12 cellular contexts compared by ENCODE assay signal in the genomic region with DNA sequence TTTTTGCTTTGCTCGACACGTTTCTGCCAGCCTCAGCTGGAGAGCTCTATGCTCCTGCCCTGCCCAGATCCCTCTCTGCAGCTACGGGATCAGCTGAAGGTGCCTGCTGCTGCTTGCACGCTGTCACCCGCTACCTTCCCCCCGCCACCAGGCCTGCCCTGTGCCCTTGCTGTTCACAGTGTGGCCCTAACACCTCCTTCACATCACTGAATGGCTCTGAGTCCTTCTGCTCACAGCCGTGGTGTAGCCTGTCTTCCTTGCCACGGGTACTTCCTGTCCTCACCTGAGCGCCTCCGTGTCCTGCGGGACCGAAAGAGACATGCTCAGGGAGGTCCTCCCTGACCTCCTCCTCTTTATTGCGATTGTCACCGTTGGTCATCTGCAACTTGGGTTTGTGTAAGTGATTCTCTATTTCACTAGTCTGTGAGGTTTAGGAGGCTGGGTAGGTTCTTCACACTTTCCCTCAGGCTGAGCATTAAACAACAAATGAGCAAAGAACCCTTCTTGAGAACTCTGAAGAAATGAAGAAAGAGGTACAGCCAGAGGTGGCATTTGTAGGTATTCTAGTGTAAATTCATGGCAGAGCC.
DNase-seq lines count a peak whose midpoint lies in the region; ATAC-seq and TF ChIP-seq lines count a peak whose summit lies in the region.
"Had no signal": no experiment of that assay in that cellular context is flagged by ENCODE, and none has a peak within 500 bp of the region (broad histone marks: within the 10 kb centered on the region; RNA-seq: fewer than 3 reads in every experiment).

No MANE protein-coding gene starts in this region.

- H3K27me3 Mint-ChIP-seq in CD8-positive, alpha-beta memory T cell: peaks cover 0 to 1% of the 10 kb centered on the region in 2 donors
- no peaks in the 10 kb centered on the region for H3K27me3 Mint-ChIP-seq in activated T-helper 1 cell treated with anti-CD3 and anti-CD28 coated beads, Interleukin-12 subunit alpha, Interleukin-12 subunit beta, Interleukin-2, Interleukin-4 antibody, amounts not matched to agents 30 ng/mL and 10 ng/mL and 1 ng/mL, durations not matched to agents 14 hours and 24 hours and 36 hours (ENCODE audit: insufficient read depth)
- H3K27me3 Mint-ChIP-seq in naive thymus-derived CD8-positive, alpha-beta T cell: no peaks in the 10 kb centered on the region

- in situ Hi-C loops in GM13976 (cut with MboI; ENCODE audit: low sequenced_read_pairs, unreplicated experiment): no loop called here

- POLR2A ChIA-PET in CD8-positive, alpha-beta memory T cell (lab: Charles Lee): no interaction called here
- POLR2A ChIA-PET in naive thymus-derived CD8-positive, alpha-beta T cell (lab: Charles Lee): interaction anchor here (0.7 to 1.6 kb wide), 3 partner anchors 11 to 126 kb away, joined by 3 to 5 read pairs (median 4); no protein-coding TSS in a partner anchor

- no peak overlapping the region for H3K27ac ChIP-seq in CD8-positive, alpha-beta memory T cell (ENCODE audit: low read depth, low read length)
- H3K27ac ChIP-seq in dorsolateral prefrontal cortex: no peak overlapping the region
- H3K27ac ChIP-seq: KMS-11, lower lobe of right lung had no signal

- H3K36me3 Mint-ChIP-seq in CD8-positive, alpha-beta memory T cell: peaks cover 0 to 52% (median 15%) of the 10 kb centered on the region in 3 donors
- peaks cover 32% of the 10 kb centered on the region for H3K36me3 Mint-ChIP-seq in activated T-helper 1 cell treated with anti-CD3 and anti-CD28 coated beads, Interleukin-12 subunit alpha, Interleukin-12 subunit beta, Interleukin-2, Interleukin-4 antibody, amounts not matched to agents 30 ng/mL and 10 ng/mL and 1 ng/mL, durations not matched to agents 14 hours and 24 hours and 36 hours (ENCODE audit: low read depth)
- peaks cover 0 to 64% (median 10%) of the 10 kb centered on the region in 3 donors for H3K36me3 Mint-ChIP-seq in naive thymus-derived CD8-positive, alpha-beta T cell

- H3K9me3 Mint-ChIP-seq in CD8-positive, alpha-beta memory T cell: no peaks in the 10 kb centered on the region
- H3K9me3 Mint-ChIP-seq in activated T-helper 1 cell treated with anti-CD3 and anti-CD28 coated beads, Interleukin-12 subunit alpha, Interleukin-12 subunit beta, Interleukin-2, Interleukin-4 antibody, amounts not matched to agents 30 ng/mL and 10 ng/mL and 1 ng/mL, durations not matched to agents 14 hours and 24 hours and 36 hours: no peaks in the 10 kb centered on the region
- no peaks in the 10 kb centered on the region for H3K9me3 Mint-ChIP-seq in naive thymus-derived CD8-positive, alpha-beta T cell

- peaks cover 91% of the 10 kb centered on the region for H3K4me1 ChIP-seq in CD8-positive, alpha-beta memory T cell (ENCODE audit: insufficient read depth, low read length)

- no peaks in the 10 kb centered on the region for H3K27me3 ChIP-seq in CD8-positive, alpha-beta memory T cell (ENCODE audit: insufficient read depth, low read length, poor library complexity, severe bottlenecking)
- H3K27me3 ChIP-seq in dorsolateral prefrontal cortex: no peaks in the 10 kb centered on the region

- H3K36me3 ChIP-seq in CD8-positive, alpha-beta memory T cell (ENCODE audit: insufficient read depth, low read length): no peaks in the 10 kb centered on the region
- H3K36me3 ChIP-seq: lower lobe of right lung had no signal

- DNase-seq in CD8-positive, alpha-beta memory T cell: peak in 2 of 5 donors; percentile 24 to 61
- DNase-seq in GM13976 (ENCODE audit: low spot score) (peak; percentile 47), RKO (ENCODE audit: low spot score) (no peak), dorsolateral prefrontal cortex (no peak)
- DNase-seq in activated T-helper 1 cell treated with anti-CD3 and anti-CD28 coated beads, Interleukin-12 subunit alpha, Interleukin-12 subunit beta, Interleukin-2, Interleukin-4 antibody, amounts not matched to agents 30 ng/mL and 10 ng/mL and 1 ng/mL, durations not matched to agents 14 hours and 24 hours and 36 hours (ENCODE audit: low spot score): no peak
- peak in 2 of 10 donors; percentile 14 to 27 for DNase-seq in naive thymus-derived CD8-positive, alpha-beta T cell
- DNase-seq: activated CD4-positive, alpha-beta T cell treated with anti-CD3 and anti-CD28 coated beads for 4 hours; COR-L47; lower lobe of right lung; NCI-H2081 treated with DMSO at 0.1 percent for 48 hours had no signal

- intact Hi-C loops in activated T-helper 1 cell treated with anti-CD3 and anti-CD28 coated beads, Interleukin-12 subunit alpha, Interleukin-12 subunit beta, Interleukin-2, Interleukin-4 antibody, amounts not matched to agents 30 ng/mL and 10 ng/mL and 1 ng/mL, durations not matched to agents 14 hours and 24 hours and 36 hours (cut with micrococcal nuclease): loop anchor here (5.0 kb wide), 1 partner anchor 125 kb away; no protein-coding TSS in a partner anchor
- intact Hi-C loops in dorsolateral prefrontal cortex (cut with DNase I): no loop called here

- peaks cover 92 to 100% (median 99%) of the 10 kb centered on the region in 3 donors for H3K4me1 Mint-ChIP-seq in CD8-positive, alpha-beta memory T cell
- H3K4me1 Mint-ChIP-seq in activated T-helper 1 cell treated with anti-CD3 and anti-CD28 coated beads, Interleukin-12 subunit alpha, Interleukin-12 subunit beta, Interleukin-2, Interleukin-4 antibody, amounts not matched to agents 30 ng/mL and 10 ng/mL and 1 ng/mL, durations not matched to agents 14 hours and 24 hours and 36 hours (ENCODE audit: low read depth): peaks cover 84% of the 10 kb centered on the region
- peaks cover 59 to 99% (median 97%) of the 10 kb centered on the region in 4 donors for H3K4me1 Mint-ChIP-seq in naive thymus-derived CD8-positive, alpha-beta T cell

- no peaks in the 10 kb centered on the region for H3K9me3 ChIP-seq in CD8-positive, alpha-beta memory T cell (ENCODE audit: low read length)
- H3K9me3 ChIP-seq: lower lobe of right lung had no signal

- H3K27ac Mint-ChIP-seq in CD8-positive, alpha-beta memory T cell: peak overlapping the region; percentile 77 to 99 (median 89)
- peak overlapping the region; percentile 89 for H3K27ac Mint-ChIP-seq in activated T-helper 1 cell treated with anti-CD3 and anti-CD28 coated beads, Interleukin-12 subunit alpha, Interleukin-12 subunit beta, Interleukin-2, Interleukin-4 antibody, amounts not matched to agents 30 ng/mL and 10 ng/mL and 1 ng/mL, durations not matched to agents 14 hours and 24 hours and 36 hours
- H3K27ac Mint-ChIP-seq in naive thymus-derived CD8-positive, alpha-beta T cell: peak overlapping the region; percentile 82 to 93 (median 88)

- ATAC-seq in naive thymus-derived CD8-positive, alpha-beta T cell: peak; percentile 59 to 76
- ATAC-seq in GM21515 (IDR thresholded peaks at IDR 0.05; ENCODE audit: unreplicated experiment): no peak

- no peak for TF ChIP-seq CTCF in GM13976 (IDR thresholded peaks at IDR 0.05; ENCODE audit: borderline replicate concordance, control extremely low read depth, extremely low read depth, insufficient read depth, missing control alignments)
- TF ChIP-seq CTCF in dorsolateral prefrontal cortex (IDR thresholded peaks at IDR 0.05 in 54 of 56, conservative IDR thresholded peaks at IDR 0.05 in 2 of 56; ENCODE audit: low read depth in 1 of 56, partially characterized antibody in 56 of 56): no peak

- peak overlapping the region; percentile 29 for H3K4me3 ChIP-seq in CD8-positive, alpha-beta memory T cell (ENCODE audit: low read length)
- H3K4me3 ChIP-seq in dorsolateral prefrontal cortex: no peak overlapping the region
- H3K4me3 ChIP-seq: lower lobe of right lung had no signal

- CTCF ChIA-PET in CD8-positive, alpha-beta memory T cell (lab: Charles Lee): interaction anchor here (0.7 to 0.8 kb wide), 2 partner anchors 10 to 212 kb away, joined by 3 read pairs; no protein-coding TSS in a partner anchor

- peak overlapping the region in 6 of 7 donors; percentile 57 to 88 (median 75) for H3K4me3 Mint-ChIP-seq in CD8-positive, alpha-beta memory T cell
- peak overlapping the region; percentile 63 for H3K4me3 Mint-ChIP-seq in activated T-helper 1 cell treated with anti-CD3 and anti-CD28 coated beads, Interleukin-12 subunit alpha, Interleukin-12 subunit beta, Interleukin-2, Interleukin-4 antibody, amounts not matched to agents 30 ng/mL and 10 ng/mL and 1 ng/mL, durations not matched to agents 14 hours and 24 hours and 36 hours
- H3K4me3 Mint-ChIP-seq in naive thymus-derived CD8-positive, alpha-beta T cell: peak overlapping the region in 9 of 10 donors; percentile 2 to 87 (median 71)
